ENCODE assay signal across 1 cellular context in the genomic region with DNA sequence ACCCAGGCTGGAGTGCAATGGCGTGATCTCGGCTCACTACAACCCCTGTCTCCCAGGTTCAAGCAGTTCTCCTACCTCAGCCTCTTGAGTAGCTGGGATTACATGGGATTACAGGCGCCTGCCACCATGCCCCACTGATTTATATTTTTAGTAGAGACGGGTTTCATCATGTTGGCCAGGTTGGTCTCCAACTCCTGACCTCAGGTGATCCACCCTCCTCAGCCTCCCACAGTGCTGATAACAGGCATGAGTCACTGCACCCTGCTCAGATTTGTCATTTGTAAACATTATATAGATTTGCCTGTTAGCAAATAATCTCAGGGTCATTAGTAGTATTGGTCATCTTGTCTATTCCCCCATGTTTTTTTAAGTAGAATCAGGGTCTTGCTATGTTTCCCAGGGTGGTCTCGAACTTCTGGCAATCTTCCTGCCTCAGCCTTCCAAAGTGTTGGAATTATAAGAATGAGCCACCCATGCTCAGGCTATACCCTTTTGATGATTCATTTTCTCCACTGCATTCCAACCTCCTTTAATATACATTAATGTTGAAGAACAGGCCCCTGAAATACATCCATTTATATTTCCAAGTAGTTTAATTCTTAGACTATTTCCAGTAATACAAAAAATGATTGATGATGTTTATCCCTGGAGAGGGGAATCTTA.
TF ChIP-seq lines count a peak whose summit lies in the region.

No MANE protein-coding gene starts in this region.

TF ChIP-seq in HepG2, 621 proteins besides CTCF, POLR2A, EP300 and RAD21 (continued from another document):
- TF ChIP-seq, protein P1, sequence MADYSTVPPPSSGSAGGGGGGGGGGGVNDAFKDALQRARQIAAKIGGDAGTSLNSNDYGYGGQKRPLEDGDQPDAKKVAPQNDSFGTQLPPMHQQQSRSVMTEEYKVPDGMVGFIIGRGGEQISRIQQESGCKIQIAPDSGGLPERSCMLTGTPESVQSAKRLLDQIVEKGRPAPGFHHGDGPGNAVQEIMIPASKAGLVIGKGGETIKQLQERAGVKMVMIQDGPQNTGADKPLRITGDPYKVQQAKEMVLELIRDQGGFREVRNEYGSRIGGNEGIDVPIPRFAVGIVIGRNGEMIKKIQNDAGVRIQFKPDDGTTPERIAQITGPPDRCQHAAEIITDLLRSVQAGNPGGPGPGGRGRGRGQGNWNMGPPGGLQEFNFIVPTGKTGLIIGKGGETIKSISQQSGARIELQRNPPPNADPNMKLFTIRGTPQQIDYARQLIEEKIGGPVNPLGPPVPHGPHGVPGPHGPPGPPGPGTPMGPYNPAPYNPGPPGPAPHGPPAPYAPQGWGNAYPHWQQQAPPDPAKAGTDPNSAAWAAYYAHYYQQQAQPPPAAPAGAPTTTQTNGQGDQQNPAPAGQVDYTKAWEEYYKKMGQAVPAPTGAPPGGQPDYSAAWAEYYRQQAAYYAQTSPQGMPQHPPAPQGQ (CRISPR knock-in tag; IDR thresholded peaks at IDR 0.05; ENCODE audit: borderline replicate concordance), result no peak
- TF ChIP-seq ZFYVE20 (CRISPR knock-in tag; IDR thresholded peaks at IDR 0.05; ENCODE audit: borderline replicate concordance, low read depth), result no peak
- no peak for TF ChIP-seq ZNF773 (CRISPR knock-in tag; IDR thresholded peaks at IDR 0.05; ENCODE audit: borderline replicate concordance)
- TF ChIP-seq MAFF (IDR thresholded peaks at IDR 0.05; ENCODE audit: low read depth, low read length), result no peak
- TF ChIP-seq GATAD2A (CRISPR knock-in tag; IDR thresholded peaks at IDR 0.05), result 0 out of 2 replicates have a peak, but pooled peaks have one; percentile 32
